In the genomic region with DNA sequence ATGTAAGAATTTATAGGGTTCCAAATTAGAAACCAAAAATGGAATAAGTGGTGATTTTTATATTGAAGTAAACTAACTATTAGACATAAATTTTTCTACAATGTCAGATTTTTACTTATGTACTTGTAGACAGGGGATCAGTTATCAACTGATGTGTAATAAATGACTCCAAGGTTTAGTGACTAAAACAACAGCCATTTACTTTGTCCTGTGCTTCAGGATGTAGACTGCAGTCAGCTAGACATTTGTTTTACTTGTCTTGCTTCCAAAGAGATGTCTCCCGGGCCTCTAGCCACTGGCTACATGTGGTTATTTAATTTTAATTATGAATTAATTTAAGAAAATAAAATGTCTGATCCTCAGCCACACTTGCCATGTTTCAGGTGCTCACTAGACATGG, we compare ENCODE assay signal across 15 cellular contexts.
A peak's percentile ranks its signal among the peaks of the same experiment; 100 is the strongest.
DNase-seq lines count a peak whose midpoint lies in the region; TF ChIP-seq lines count a peak whose summit lies in the region.
"Had no signal": no experiment of that assay in that cellular context is flagged by ENCODE, and none has a peak within 500 bp of the region (broad histone marks: within the 10 kb centered on the region; RNA-seq: fewer than 3 reads in every experiment).

No MANE protein-coding gene starts in this region.

- H3K9me3 Mint-ChIP-seq in HFFc6: no peaks in the 10 kb centered on the region
- peaks cover 5% of the 10 kb centered on the region for H3K9me3 Mint-ChIP-seq in chondrocyte (ENCODE audit: low read depth)

- H3K27ac Mint-ChIP-seq in HFFc6 (peak overlapping the region; percentile 51), chondrocyte (ENCODE audit: unreplicated experiment) (peak overlapping the region; percentile 80)
- H3K27ac Mint-ChIP-seq: CD4-positive, alpha-beta memory T cell had no signal

- no peaks in the 10 kb centered on the region for H3K4me1 ChIP-seq in effector memory CD4-positive, alpha-beta T cell (ENCODE audit: control insufficient read depth, insufficient read depth, low read length, poor library complexity, severe bottlenecking)
- H3K4me1 ChIP-seq: BE2C had no signal

- TF ChIP-seq CTCF in HFFc6 (IDR thresholded peaks at IDR 0.05): no peak
- TF ChIP-seq CTCF in chondrocyte (IDR thresholded peaks at IDR 0.05): no peak

- H3K36me3 ChIP-seq in effector memory CD4-positive, alpha-beta T cell (ENCODE audit: control insufficient read depth, insufficient read depth, low read length): no peaks in the 10 kb centered on the region
- H3K36me3 ChIP-seq: BE2C had no signal

- H3K9me3 ChIP-seq in effector memory CD4-positive, alpha-beta T cell (ENCODE audit: control insufficient read depth, low read length): no peaks in the 10 kb centered on the region
- H3K9me3 ChIP-seq: BE2C had no signal

- H3K4me3 ChIP-seq in effector memory CD4-positive, alpha-beta T cell (ENCODE audit: insufficient read depth, low read depth, low read length, poor library complexity, severe bottlenecking): no peak overlapping the region

- H3K27me3 Mint-ChIP-seq in HFFc6 (ENCODE audit: insufficient read depth): no peaks in the 10 kb centered on the region
- no peaks in the 10 kb centered on the region for H3K27me3 Mint-ChIP-seq in chondrocyte (ENCODE audit: low read depth)
- H3K27me3 Mint-ChIP-seq: CD4-positive, alpha-beta memory T cell had no signal

- peak; percentile 72 for DNase-seq in EH (ENCODE audit: low read depth)
- DNase-seq in HFFc6: no peak
- no peak for DNase-seq in chondrocyte (ENCODE audit: low spot score)
- DNase-seq in renal cortical epithelial cell (ENCODE audit: low read depth): peak; percentile 21
- DNase-seq in AG20443 (ENCODE audit: low spot score): no peak
- no peak for DNase-seq in stimulated activated CD4-positive, alpha-beta T cell treated with anti-CD3 and anti-CD28 coated beads, Interleukin-15, amount 100 ng/mL, for 24 hours
- DNase-seq in effector memory CD4-positive, alpha-beta T cell: no peak
- no peak for DNase-seq in stimulated activated CD4-positive, alpha-beta T cell treated with anti-CD3 and anti-CD28 coated beads, Interleukin-2, amount 100 ng/mL, for 24 hours
- DNase-seq: BE2C; CD4-positive, alpha-beta memory T cell; COR-L47; DMS153; DMS79 treated with DMSO at 0.1 percent for 48 hours; H7 had no signal

- H3K4me3 Mint-ChIP-seq in HFFc6: no peak overlapping the region
- H3K4me3 Mint-ChIP-seq in chondrocyte (ENCODE audit: unreplicated experiment): no peak overlapping the region
- H3K4me3 Mint-ChIP-seq: CD4-positive, alpha-beta memory T cell had no signal

- no peaks in the 10 kb centered on the region for H3K36me3 Mint-ChIP-seq in HFFc6 (ENCODE audit: low read depth)
- no peaks in the 10 kb centered on the region for H3K36me3 Mint-ChIP-seq in chondrocyte (ENCODE audit: low read depth)
- H3K36me3 Mint-ChIP-seq: CD4-positive, alpha-beta memory T cell had no signal

- peaks cover 74% of the 10 kb centered on the region for H3K4me1 Mint-ChIP-seq in HFFc6 (ENCODE audit: low read depth)
- peaks cover 59% of the 10 kb centered on the region for H3K4me1 Mint-ChIP-seq in chondrocyte (ENCODE audit: low read depth)
- H3K4me1 Mint-ChIP-seq: CD4-positive, alpha-beta memory T cell had no signal

- H3K27me3 ChIP-seq in effector memory CD4-positive, alpha-beta T cell (replicated peaks; ENCODE audit: control insufficient read depth, insufficient read depth, low read length, poor library complexity, severe bottlenecking): no peaks in the 10 kb centered on the region
- H3K27me3 ChIP-seq: BE2C had no signal

- H3K27ac ChIP-seq in effector memory CD4-positive, alpha-beta T cell (ENCODE audit: insufficient read depth, low read length, poor library complexity, severe bottlenecking): no peak overlapping the region
- H3K27ac ChIP-seq: C4-2B had no signal

Comparison
In these comparisons a context has a peak if more than half of its experiments do, and no peak if none do; other contexts are left out.
1. DNase-seq: peak in EH (single experiment) and renal cortical epithelial cell (single experiment); none in HFFc6 (single experiment), chondrocyte (single experiment), AG20443 (single experiment), stimulated activated CD4-positive, alpha-beta T cell treated with anti-CD3 and anti-CD28 coated beads, Interleukin-15, amount 100 ng/mL, for 24 hours (single experiment), effector memory CD4-positive, alpha-beta T cell (0 of 3) and stimulated activated CD4-positive, alpha-beta T cell treated with anti-CD3 and anti-CD28 coated beads, Interleukin-2, amount 100 ng/mL, for 24 hours (0 of 2).